ENCODE assay signal across 1 cellular context in genomic region chr2:42567806-42568429, GRCh38.
TF ChIP-seq lines count a peak whose summit lies in the region.

No MANE protein-coding gene starts in this region.

TF ChIP-seq in HepG2, 621 proteins besides CTCF, POLR2A, EP300 and RAD21 (continued from another document and continues in another):
- TF ChIP-seq MXD3 (CRISPR knock-in tag; IDR thresholded peaks at IDR 0.05): 0 out of 2 replicates have a peak, but pooled peaks have one; percentile 52
- 0 out of 2 replicates have a peak, but pooled peaks have one; percentile 17 for TF ChIP-seq AKAP8 (CRISPR knock-in tag; IDR thresholded peaks at IDR 0.05)
- peak; percentile 84 for TF ChIP-seq ZNF687 (CRISPR knock-in tag; IDR thresholded peaks at IDR 0.05)
- TF ChIP-seq NR2C2 (CRISPR knock-in tag; IDR thresholded peaks at IDR 0.05; ENCODE audit: borderline replicate concordance): no peak
- peak; percentile 44 for TF ChIP-seq KDM5B (CRISPR knock-in tag; IDR thresholded peaks at IDR 0.05; ENCODE audit: borderline replicate concordance)
- no peak for TF ChIP-seq CEBPZ (IDR thresholded peaks at IDR 0.05; ENCODE audit: low read length)
- no peak for TF ChIP-seq CSRNP1 (CRISPR knock-in tag; IDR thresholded peaks at IDR 0.05)
- TF ChIP-seq ZSCAN5A (CRISPR knock-in tag; IDR thresholded peaks at IDR 0.05; ENCODE audit: borderline replicate concordance): 0 out of 2 replicates have a peak, but pooled peaks have one; percentile 65
- no peak for TF ChIP-seq ZNF546 (CRISPR knock-in tag; conservative IDR thresholded peaks at IDR 0.05)
- no peak for TF ChIP-seq TCF12 (IDR thresholded peaks at IDR 0.05)
- TF ChIP-seq TCF12 (CRISPR knock-in tag; IDR thresholded peaks at IDR 0.05): no peak; the same call in 1 of the 2 replicates
- TF ChIP-seq ZNF431 (CRISPR knock-in tag; IDR thresholded peaks at IDR 0.05; ENCODE audit: borderline replicate concordance, low read depth): no peak
- peak; percentile 82 for TF ChIP-seq ZFX (CRISPR knock-in tag; IDR thresholded peaks at IDR 0.05; ENCODE audit: low read depth)
- TF ChIP-seq RBM39 (IDR thresholded peaks at IDR 0.05; ENCODE audit: low read depth, low read length, poor library complexity, severe bottlenecking): peak; percentile 36
- peak; percentile 42; the same call in 1 of the 2 replicates for TF ChIP-seq NCOA1 (CRISPR knock-in tag; IDR thresholded peaks at IDR 0.05)
- TF ChIP-seq ZEB1 (IDR thresholded peaks at IDR 0.05; ENCODE audit: insufficient replicate concordance, low read depth): peak; percentile 44
- 0 out of 2 replicates have a peak, but pooled peaks have one; percentile 34 for TF ChIP-seq PRDM10 (CRISPR knock-in tag; IDR thresholded peaks at IDR 0.05; ENCODE audit: low read depth)
- TF ChIP-seq PRDM15 (CRISPR knock-in tag; IDR thresholded peaks at IDR 0.05): no peak
- TF ChIP-seq ZNF414 (CRISPR knock-in tag; IDR thresholded peaks at IDR 0.05): peak; percentile 54; the same call in 1 of the 2 replicates
- no peak for TF ChIP-seq MLLT10 (CRISPR knock-in tag; IDR thresholded peaks at IDR 0.05)
- TF ChIP-seq STAT6 (CRISPR knock-in tag; IDR thresholded peaks at IDR 0.05; ENCODE audit: borderline replicate concordance): 0 out of 2 replicates have a peak, but pooled peaks have one; percentile 64
- no peak for TF ChIP-seq ZKSCAN5 (CRISPR knock-in tag; IDR thresholded peaks at IDR 0.05)
- TF ChIP-seq ZBTB25 (CRISPR knock-in tag; IDR thresholded peaks at IDR 0.05): no peak
- no peak for TF ChIP-seq HOXA3 (CRISPR knock-in tag; IDR thresholded peaks at IDR 0.05)
- 0 out of 2 replicates have a peak, but pooled peaks have one; percentile 41 for TF ChIP-seq IRF9 (CRISPR knock-in tag; IDR thresholded peaks at IDR 0.05; ENCODE audit: borderline replicate concordance)
